In the genomic region with DNA sequence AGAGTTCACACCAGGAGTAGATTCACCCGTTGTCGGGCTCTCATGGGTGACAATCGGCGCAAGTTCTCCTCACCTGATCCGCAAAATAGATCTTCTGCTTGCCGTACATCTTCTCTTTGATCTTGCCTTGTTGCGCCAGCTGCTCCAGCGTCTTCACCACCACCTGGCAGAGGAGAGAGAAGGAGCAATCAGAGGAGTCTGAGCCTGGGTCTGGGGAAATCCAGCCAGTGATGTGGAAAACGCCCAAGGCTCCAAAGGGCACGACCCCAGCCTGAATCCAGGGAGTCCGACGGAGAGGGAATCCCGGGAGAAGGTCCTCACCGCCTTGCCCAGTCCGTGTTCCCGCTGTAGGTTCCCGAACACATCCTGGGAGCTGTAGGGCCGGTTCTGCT, we compare ENCODE assay signal across 8 cellular contexts. TPM values are rescaled to one million over a fixed set of nuclear protein-coding genes. Genes with fewer than 3 reads are reported as not detected.
A peak's percentile ranks its signal among the peaks of the same experiment; 100 is the strongest.
DNase-seq lines count a peak whose midpoint lies in the region; ATAC-seq lines count a peak whose summit lies in the region.

No MANE protein-coding gene starts in this region.

- H3K9me3 ChIP-seq in iPS-20b (ENCODE audit: insufficient read depth, low read depth, low read length) (no peaks in the 10 kb centered on the region), subcutaneous abdominal adipose tissue (ENCODE audit: control insufficient read depth in 5 of 5, low read length in 5 of 5) (no peaks in the 10 kb centered on the region)

- H3K4me1 ChIP-seq in iPS-20b (ENCODE audit: insufficient read depth, low read length) (no peaks in the 10 kb centered on the region), subcutaneous abdominal adipose tissue (ENCODE audit: control insufficient read depth in 5 of 5, insufficient read depth in 5 of 5, low read length in 5 of 5) (peaks cover 8 to 25% (median 22%) of the 10 kb centered on the region in 5 donors)

- H3K36me3 Mint-ChIP-seq in activated T-cell treated with anti-CD3 and anti-CD28 coated beads, Interleukin-2, amount 50 U/mL, for 24 hours (ENCODE audit: low read depth) = peaks cover 92% of the 10 kb centered on the region
- H3K36me3 Mint-ChIP-seq in activated CD4-positive, alpha-beta memory T cell treated with anti-CD3 and anti-CD28 coated beads, Interleukin-2, amount 10 ng/mL, durations not matched to agents 7 days and 5 days (ENCODE audit: low read depth) = peaks cover 60% of the 10 kb centered on the region

- H3K4me1 Mint-ChIP-seq in activated T-cell treated with anti-CD3 and anti-CD28 coated beads, Interleukin-2, amount 50 U/mL, for 24 hours (ENCODE audit: low read depth) = peaks cover 43% of the 10 kb centered on the region
- peaks cover 49% of the 10 kb centered on the region for H3K4me1 Mint-ChIP-seq in activated CD4-positive, alpha-beta memory T cell treated with anti-CD3 and anti-CD28 coated beads, Interleukin-2, amount 10 ng/mL, durations not matched to agents 7 days and 5 days

- POLR2A ChIA-PET in activated CD4-positive, alpha-beta memory T cell treated with anti-CD3 and anti-CD28 coated beads, Interleukin-2, amount 10 ng/mL, durations not matched to agents 7 days and 5 days (lab: Charles Lee) = interaction anchor here (0.9 to 9.9 kb wide), 15 partner anchors 7 to 738 kb away, joined by 3 to 109 read pairs (median 7); partner anchors contain the start of genes BECN1, COASY, MLX and NAGLU

- CTCF ChIA-PET in activated CD4-positive, alpha-beta memory T cell treated with anti-CD3 and anti-CD28 coated beads, Interleukin-2, amount 10 ng/mL, durations not matched to agents 7 days and 5 days (lab: Charles Lee) = interaction anchor here (0.8 to 3.8 kb wide), 17 partner anchors 10 to 421 kb away, joined by 3 to 93 read pairs (median 12); partner anchors contain the start of genes BECN1, MLX, NAGLU and PSME3

- peak overlapping the region; percentile 98 for H3K4me3 Mint-ChIP-seq in activated T-cell treated with anti-CD3 and anti-CD28 coated beads, Interleukin-2, amount 50 U/mL, for 24 hours
- H3K4me3 Mint-ChIP-seq in activated CD4-positive, alpha-beta memory T cell treated with anti-CD3 and anti-CD28 coated beads, Interleukin-2, amount 10 ng/mL, durations not matched to agents 7 days and 5 days = peak overlapping the region; percentile 96

- H3K4me3 ChIP-seq in iPS-20b (ENCODE audit: low read length) = peak overlapping the region; percentile 94
- peak overlapping the region; percentile 70 to 89 (median 79) for H3K4me3 ChIP-seq in subcutaneous abdominal adipose tissue (ENCODE audit: low read depth in 1 of 5, low read length in 5 of 5)

- peak overlapping the region; percentile 95 for H3K9ac ChIP-seq in iPS-20b (ENCODE audit: low read depth, low read length)
- peak overlapping the region; percentile 71 to 90 (median 79) for H3K9ac ChIP-seq in subcutaneous abdominal adipose tissue (ENCODE audit: low read length in 5 of 5)

- H3K27ac Mint-ChIP-seq in activated T-cell treated with anti-CD3 and anti-CD28 coated beads, Interleukin-2, amount 50 U/mL, for 24 hours = peak overlapping the region; percentile 98
- H3K27ac Mint-ChIP-seq in activated CD4-positive, alpha-beta memory T cell treated with anti-CD3 and anti-CD28 coated beads, Interleukin-2, amount 10 ng/mL, durations not matched to agents 7 days and 5 days = peak overlapping the region; percentile 61

- H3K27me3 ChIP-seq in iPS-20b (ENCODE audit: insufficient read depth, low read length) = no peaks in the 10 kb centered on the region
- H3K27me3 ChIP-seq in subcutaneous abdominal adipose tissue (ENCODE audit: control insufficient read depth in 5 of 5, insufficient read depth in 4 of 5, low read length in 5 of 5) = no peaks in the 10 kb centered on the region

- no peak for ATAC-seq in GM18498 (IDR thresholded peaks at IDR 0.05; ENCODE audit: unreplicated experiment)

- no peaks in the 10 kb centered on the region for H3K27me3 Mint-ChIP-seq in activated T-cell treated with anti-CD3 and anti-CD28 coated beads, Interleukin-2, amount 50 U/mL, for 24 hours
- H3K27me3 Mint-ChIP-seq in activated CD4-positive, alpha-beta memory T cell treated with anti-CD3 and anti-CD28 coated beads, Interleukin-2, amount 10 ng/mL, durations not matched to agents 7 days and 5 days = no peaks in the 10 kb centered on the region

- no peaks in the 10 kb centered on the region for H3K9me3 Mint-ChIP-seq in activated T-cell treated with anti-CD3 and anti-CD28 coated beads, Interleukin-2, amount 50 U/mL, for 24 hours
- H3K9me3 Mint-ChIP-seq in activated CD4-positive, alpha-beta memory T cell treated with anti-CD3 and anti-CD28 coated beads, Interleukin-2, amount 10 ng/mL, durations not matched to agents 7 days and 5 days = no peaks in the 10 kb centered on the region

- H3K27ac ChIP-seq in iPS-20b (ENCODE audit: low read length) = no peak overlapping the region
- peak overlapping the region; percentile 86 for H3K27ac ChIP-seq in subcutaneous abdominal adipose tissue (ENCODE audit: low read depth, low read length)

- H3K36me3 ChIP-seq in iPS-20b (ENCODE audit: insufficient read depth, low read depth, low read length) = peaks cover 60% of the 10 kb centered on the region
- peaks cover 10 to 63% (median 52%) of the 10 kb centered on the region in 5 donors for H3K36me3 ChIP-seq in subcutaneous abdominal adipose tissue (ENCODE audit: control insufficient read depth in 5 of 5, insufficient read depth in 5 of 5, low read length in 5 of 5)

- no peak for DNase-seq in activated T-cell treated with anti-CD3 and anti-CD28 coated beads, Interleukin-2, amount 50 U/mL, for 24 hours
- no peak for DNase-seq in activated T-cell treated with anti-CD3 and anti-CD28 coated beads, Interleukin-2, amount 50 U/mL, for 48 hours
- DNase-seq in activated CD4-positive, alpha-beta memory T cell treated with anti-CD3 and anti-CD28 coated beads, Interleukin-2, amount 10 ng/mL, durations not matched to agents 7 days and 5 days = no peak
- no peak for DNase-seq in stimulated activated CD4-positive, alpha-beta T cell treated with anti-CD3 and anti-CD28 coated beads, Interleukin-15, amount 100 ng/mL, for 24 hours
- DNase-seq in C1 segment of cervical spinal cord (lab: John Stamatoyannopoulos, UW) = no peak

RNA-seq across cellular contexts. Expression of gene PSMC3IP, which starts 0.4 kb away (rescaled TPM):
- total RNA-seq in activated CD4-positive, alpha-beta memory T cell treated with anti-CD3 and anti-CD28 coated beads, Interleukin-2, amount 10 ng/mL, durations not matched to agents 7 days and 5 days = 10 to 100 TPM; 14.7 to 16.1 TPM

RNA-seq across cellular contexts. Expression of gene MLX, which starts 10.2 kb away (rescaled TPM):
- total RNA-seq in activated CD4-positive, alpha-beta memory T cell treated with anti-CD3 and anti-CD28 coated beads, Interleukin-2, amount 10 ng/mL, durations not matched to agents 7 days and 5 days = 10 to 100 TPM; 52.2 to 53.8 TPM

RNA-seq across cellular contexts. Expression of gene COASY, which starts 15.2 kb away (rescaled TPM):
- total RNA-seq in activated CD4-positive, alpha-beta memory T cell treated with anti-CD3 and anti-CD28 coated beads, Interleukin-2, amount 10 ng/mL, durations not matched to agents 7 days and 5 days = 10 to 100 TPM; 80.1 to 84.3 TPM

RNA-seq across cellular contexts. Expression of gene HSD17B1, which starts 24.4 kb away (rescaled TPM):
- total RNA-seq in activated CD4-positive, alpha-beta memory T cell treated with anti-CD3 and anti-CD28 coated beads, Interleukin-2, amount 10 ng/mL, durations not matched to agents 7 days and 5 days = under 1 TPM; 0.73 to 0.76 TPM

RNA-seq across cellular contexts. Expression of gene RETREG3, which starts 32.0 kb away (rescaled TPM):
- total RNA-seq in activated CD4-positive, alpha-beta memory T cell treated with anti-CD3 and anti-CD28 coated beads, Interleukin-2, amount 10 ng/mL, durations not matched to agents 7 days and 5 days = 10 to 100 TPM; 73.9 to 75.5 TPM
